Comparison of ENCODE assay signal across 1 cellular context in the genomic region with DNA sequence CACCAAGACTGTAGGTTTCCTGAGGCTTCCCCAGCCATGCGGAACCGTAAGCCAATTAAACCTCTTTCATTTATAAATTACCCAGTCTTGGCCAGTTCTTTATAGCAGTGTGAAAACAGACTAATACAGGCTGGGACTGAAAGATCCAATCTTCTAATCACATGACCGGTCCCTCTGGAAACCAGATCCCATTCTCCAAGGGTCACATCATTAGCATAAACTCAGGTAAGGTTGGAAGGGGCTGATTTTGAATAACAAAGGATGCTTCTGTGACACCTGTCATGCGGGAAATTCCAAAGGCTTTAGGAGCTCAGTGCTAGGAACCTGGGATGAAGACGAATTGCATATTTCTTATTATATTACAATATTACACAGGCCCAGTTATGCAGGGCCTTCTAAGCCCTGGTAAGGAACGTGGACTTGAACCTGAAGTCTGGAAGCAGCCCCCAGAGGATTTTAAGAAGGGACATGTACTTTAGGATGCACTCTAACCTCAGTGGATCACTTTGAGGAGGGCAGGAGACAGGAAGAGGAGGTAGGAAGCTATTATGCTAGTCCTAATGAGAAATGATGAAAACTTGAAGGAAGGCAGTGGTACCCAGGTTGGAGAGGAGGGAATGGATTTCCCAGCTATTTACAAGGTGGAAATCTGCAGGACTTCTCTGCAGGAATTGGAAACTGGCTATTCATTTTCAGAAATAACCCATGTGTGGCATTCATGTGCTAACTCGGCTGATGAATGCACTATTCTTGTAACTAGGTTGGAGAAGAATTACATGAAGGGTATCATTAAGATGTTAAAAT.
TF ChIP-seq lines count a peak whose summit lies in the region.

No MANE protein-coding gene starts in this region.

TF ChIP-seq in H1, 55 proteins besides CTCF, POLR2A, EP300 and RAD21 (continued from another document):
- TF ChIP-seq KDM1A (IDR thresholded peaks at IDR 0.05; ENCODE audit: borderline replicate concordance, low read length) = 0 out of 2 replicates have a peak, but pooled peaks have one; percentile 30
- TF ChIP-seq CEBPB (IDR thresholded peaks at IDR 0.05; ENCODE audit: low read depth, low read length) = no peak
- TF ChIP-seq, protein P1, sequence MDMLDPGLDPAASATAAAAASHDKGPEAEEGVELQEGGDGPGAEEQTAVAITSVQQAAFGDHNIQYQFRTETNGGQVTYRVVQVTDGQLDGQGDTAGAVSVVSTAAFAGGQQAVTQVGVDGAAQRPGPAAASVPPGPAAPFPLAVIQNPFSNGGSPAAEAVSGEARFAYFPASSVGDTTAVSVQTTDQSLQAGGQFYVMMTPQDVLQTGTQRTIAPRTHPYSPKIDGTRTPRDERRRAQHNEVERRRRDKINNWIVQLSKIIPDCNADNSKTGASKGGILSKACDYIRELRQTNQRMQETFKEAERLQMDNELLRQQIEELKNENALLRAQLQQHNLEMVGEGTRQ (IDR thresholded peaks at IDR 0.05; ENCODE audit: low read length) = peak; percentile 47; the same call in 1 of the 2 replicates
- peak in 1 of 2 experiments; percentile 67; a peak in 1 of 4 replicates for TF ChIP-seq SIN3A (conservative IDR thresholded peaks at IDR 0.05 in 1 of 2, IDR thresholded peaks at IDR 0.05 in 1 of 2; ENCODE audit: low read depth in 1 of 2, low read length in 2 of 2)
- no peak for TF ChIP-seq SRF (IDR thresholded peaks at IDR 0.05; ENCODE audit: low read depth, low read length)
- 0 out of 2 replicates have a peak, but pooled peaks have one; percentile 8 for TF ChIP-seq TEAD4 (IDR thresholded peaks at IDR 0.05; ENCODE audit: low read depth, low read length)
- no peak for TF ChIP-seq NRF1 (IDR thresholded peaks at IDR 0.05; ENCODE audit: low read depth, low read length)
- TF ChIP-seq HDAC2 (IDR thresholded peaks at IDR 0.05; ENCODE audit: borderline replicate concordance in 1 of 2, low read depth in 2 of 2, low read length in 2 of 2) = peak; percentile 3 to 76; a peak in 2 of 4 replicates
- 0 out of 2 replicates have a peak, but pooled peaks have one; percentile 32 for TF ChIP-seq SP4 (IDR thresholded peaks at IDR 0.05; ENCODE audit: low read length)
- TF ChIP-seq RXRA (IDR thresholded peaks at IDR 0.05; ENCODE audit: insufficient read depth, low read depth, low read length) = no peak
- TF ChIP-seq TAF7 (optimal IDR thresholded peaks at IDR 0.05; ENCODE audit: borderline replicate concordance, low read depth, low read length) = no peak
- TF ChIP-seq BCL11A (IDR thresholded peaks at IDR 0.05; ENCODE audit: low read depth in 2 of 2, low read length in 2 of 2) = peak in 1 of 2 experiments; percentile 11
- peak; percentile 23 for TF ChIP-seq ASH2L (IDR thresholded peaks at IDR 0.05; ENCODE audit: low read length)
